20 cellular contexts compared by ENCODE assay signal in genomic region chr1:169608231-169608630, GRCh38. TPM values are rescaled to one million over a fixed set of nuclear protein-coding genes. Genes with fewer than 3 reads are reported as not detected.
A peak's percentile ranks its signal among the peaks of the same experiment; 100 is the strongest.
DNase-seq lines count a peak whose midpoint lies in the region; ATAC-seq and TF ChIP-seq lines count a peak whose summit lies in the region.
"Had no signal": no experiment of that assay in that cellular context is flagged by ENCODE, and none has a peak within 500 bp of the region (broad histone marks: within the 10 kb centered on the region; RNA-seq: fewer than 3 reads in every experiment).

No MANE protein-coding gene starts in this region.

- no peak overlapping the region for H3K4me2 ChIP-seq in GM23338

- no peaks in the 10 kb centered on the region for H3K27me3 Mint-ChIP-seq in CD8-positive, alpha-beta T cell (ENCODE audit: low read depth)
- no peaks in the 10 kb centered on the region for H3K27me3 Mint-ChIP-seq in GM23338 (ENCODE audit: insufficient read depth, low read depth, poor library complexity)
- no peaks in the 10 kb centered on the region for H3K27me3 Mint-ChIP-seq in activated T-cell treated with anti-CD3 and anti-CD28 coated beads, Interleukin-2, amount 50 U/mL, for 4 hours (ENCODE audit: low read depth)
- H3K27me3 Mint-ChIP-seq: IgD-negative memory B cell had no signal

- no peak overlapping the region for H3K27ac ChIP-seq in CD8-positive, alpha-beta T cell (ENCODE audit: low read depth, low read length)
- no peak overlapping the region for H3K27ac ChIP-seq in lower lobe of right lung
- no peak overlapping the region for H3K27ac ChIP-seq in GM23338 (ENCODE audit: low read depth)
- H3K27ac ChIP-seq: C4-2B had no signal

- H4K20me1 ChIP-seq in GM23338 (replicated peaks; ENCODE audit: insufficient read depth): no peaks in the 10 kb centered on the region

- H3F3A ChIP-seq in GM23338 (replicated peaks; ENCODE audit: low read depth): no peaks in the 10 kb centered on the region

- CTCF ChIA-PET in CD8-positive, alpha-beta T cell (lab: Charles Lee): interaction anchor here (8.1 kb wide), 1 partner anchor 84 kb away, joined by 170 read pairs; no protein-coding TSS in a partner anchor

- H3K36me3 Mint-ChIP-seq in CD8-positive, alpha-beta T cell: no peaks in the 10 kb centered on the region
- H3K36me3 Mint-ChIP-seq in GM23338 (ENCODE audit: low read depth): no peaks in the 10 kb centered on the region
- peaks cover 2% of the 10 kb centered on the region for H3K36me3 Mint-ChIP-seq in activated T-cell treated with anti-CD3 and anti-CD28 coated beads, Interleukin-2, amount 50 U/mL, for 4 hours (ENCODE audit: insufficient read depth)
- H3K36me3 Mint-ChIP-seq: IgD-negative memory B cell had no signal

- H3K9me2 ChIP-seq in GM23338 (ENCODE audit: insufficient read depth): no peaks in the 10 kb centered on the region

- H3K9me3 ChIP-seq in CD8-positive, alpha-beta T cell (ENCODE audit: low read length): no peaks in the 10 kb centered on the region
- no peaks in the 10 kb centered on the region for H3K9me3 ChIP-seq in lower lobe of right lung
- H3K9me3 ChIP-seq: Caco-2 had no signal

- intact Hi-C loops in CD8-positive, alpha-beta T cell (cut with DNase I, micrococcal nuclease): no loop called here
- intact Hi-C loops in lower lobe of right lung (cut with DNase I): no loop called here

- no peak overlapping the region for H2AFZ ChIP-seq in GM23338

- H3K27ac Mint-ChIP-seq in CD8-positive, alpha-beta T cell: peak overlapping the region; percentile 10
- H3K27ac Mint-ChIP-seq in GM23338: no peak overlapping the region
- H3K27ac Mint-ChIP-seq: HFFc6, IgD-negative memory B cell had no signal

- H3K4me3 ChIP-seq in CD8-positive, alpha-beta T cell (ENCODE audit: low read depth, low read length): no peak overlapping the region
- H3K4me3 ChIP-seq in lower lobe of right lung (no peak overlapping the region), GM23338 (no peak overlapping the region)

- H3K27me3 ChIP-seq in CD8-positive, alpha-beta T cell (ENCODE audit: insufficient read depth, low read length): no peaks in the 10 kb centered on the region
- H3K27me3 ChIP-seq in lower lobe of right lung (ENCODE audit: low read depth) (no peaks in the 10 kb centered on the region), GM23338 (ENCODE audit: insufficient read depth) (no peaks in the 10 kb centered on the region)

- no peak for TF ChIP-seq CTCF in CD8-positive, alpha-beta T cell (IDR thresholded peaks at IDR 0.05)
- TF ChIP-seq CTCF in lower lobe of right lung (IDR thresholded peaks at IDR 0.05) (no peak), GM23338 (conservative IDR thresholded peaks at IDR 0.05; ENCODE audit: low read depth in 2 of 2) (no peak)

- no peaks in the 10 kb centered on the region for H3K36me3 ChIP-seq in CD8-positive, alpha-beta T cell (ENCODE audit: insufficient read depth, low read length)
- no peaks in the 10 kb centered on the region for H3K36me3 ChIP-seq in lower lobe of right lung
- H3K36me3 ChIP-seq in GM23338 (ENCODE audit: insufficient read depth): no peaks in the 10 kb centered on the region

- DNase-seq in CD1c-positive myeloid dendritic cell (ENCODE audit: extremely low spot score) (peak; percentile 80), lower lobe of right lung (peak; percentile 41), GM23338 (ENCODE audit: low spot score) (no peak)
- DNase-seq in CD8-positive, alpha-beta T cell: no peak
- no peak for DNase-seq in activated T-cell treated with anti-CD3 and anti-CD28 coated beads, Interleukin-2, amount 50 U/mL, for 4 hours
- DNase-seq: ACHN, Caco-2, DMS79, GDM1, GOT3, H7, HFFc6, KBM-7 had no signal

- POLR2A ChIA-PET in CD8-positive, alpha-beta T cell (lab: Charles Lee): no interaction called here

- H3K4me1 Mint-ChIP-seq in CD8-positive, alpha-beta T cell (ENCODE audit: low read depth): peaks cover 37% of the 10 kb centered on the region
- no peaks in the 10 kb centered on the region for H3K4me1 Mint-ChIP-seq in GM23338
- H3K4me1 Mint-ChIP-seq in activated T-cell treated with anti-CD3 and anti-CD28 coated beads, Interleukin-2, amount 50 U/mL, for 4 hours (ENCODE audit: low read depth): peaks cover 32% of the 10 kb centered on the region

- no peak for ATAC-seq in CD8-positive, alpha-beta T cell
- ATAC-seq in lower lobe of right lung (peak in 1 of 2 donors; percentile 32), GM23338 (no peak), HG02571 (IDR thresholded peaks at IDR 0.05; ENCODE audit: unreplicated experiment) (no peak)
- no peak for ATAC-seq in activated T-cell treated with anti-CD3 and anti-CD28 coated beads, Interleukin-2, amount 50 U/mL, for 4 hours
- ATAC-seq: HCT116, HepG2 had no signal

- no peak overlapping the region for H3K4me3 Mint-ChIP-seq in CD8-positive, alpha-beta T cell
- no peak overlapping the region for H3K4me3 Mint-ChIP-seq in GM23338
- H3K4me3 Mint-ChIP-seq in activated T-cell treated with anti-CD3 and anti-CD28 coated beads, Interleukin-2, amount 50 U/mL, for 4 hours: no peak overlapping the region
- H3K4me3 Mint-ChIP-seq: HFFc6, IgD-negative memory B cell had no signal

- H3K9me3 Mint-ChIP-seq in CD8-positive, alpha-beta T cell: peaks cover 2% of the 10 kb centered on the region
- no peaks in the 10 kb centered on the region for H3K9me3 Mint-ChIP-seq in GM23338
- H3K9me3 Mint-ChIP-seq in activated T-cell treated with anti-CD3 and anti-CD28 coated beads, Interleukin-2, amount 50 U/mL, for 4 hours: no peaks in the 10 kb centered on the region
- H3K9me3 Mint-ChIP-seq: HFFc6, IgD-negative memory B cell had no signal

- H3K79me2 ChIP-seq in GM23338 (replicated peaks; ENCODE audit: insufficient read depth): no peaks in the 10 kb centered on the region

- peaks cover 31% of the 10 kb centered on the region for H3K4me1 ChIP-seq in CD8-positive, alpha-beta T cell (ENCODE audit: insufficient read depth, low read length)
- H3K4me1 ChIP-seq in lower lobe of right lung (peaks cover 30% of the 10 kb centered on the region), GM23338 (ENCODE audit: insufficient read depth) (no peaks in the 10 kb centered on the region)
- H3K4me1 ChIP-seq: Caco-2 had no signal

TF ChIP-seq in GM23338, 12 proteins besides CTCF, POLR2A, EP300 and RAD21 (continues in another document):
- TF ChIP-seq NANOG (IDR thresholded peaks at IDR 0.05; ENCODE audit: borderline replicate concordance) (no peak), POLR2AphosphoS5 (IDR thresholded peaks at IDR 0.05; ENCODE audit: low read depth) (no peak), EZH2phosphoT487 (IDR thresholded peaks at IDR 0.05; ENCODE audit: unreplicated experiment) (no peak), ZNF331 (CRISPR knock-in tag; IDR thresholded peaks at IDR 0.05; ENCODE audit: low read depth) (no peak), ZNF114 (CRISPR knock-in tag; IDR thresholded peaks at IDR 0.05) (no peak), REST (IDR thresholded peaks at IDR 0.05; ENCODE audit: unreplicated experiment) (no peak)

RNA-seq across cellular contexts. Expression of gene SELP, which starts 21.7 kb away (rescaled TPM):
- total RNA-seq in CD8-positive, alpha-beta T cell: under 1 TPM; 0.43 to 0.81 TPM
- 21.4 TPM for total RNA-seq in lower lobe of right lung
- total RNA-seq in GM23338 (2014; rRNA removed; shearing (Covaris generic)): not detected in 2 replicates
- polyA plus RNA-seq in GM23338 (2016; fragmentation: Nextera tagmentation; extraction: Ambion mirVana): not detected in 2 replicates
- total RNA-seq in activated T-cell treated with anti-CD3 and anti-CD28 coated beads, Interleukin-2, amount 50 U/mL, for 4 hours: under 1 TPM; 0.35 to 0.48 (median 0.40) TPM
- total RNA-seq: Caco-2, Daoy, H7, HepG2, HFFc6 had no signal
- polyA plus RNA-seq: BJ had no signal

RNA-seq across cellular contexts. Expression of gene F5, which starts 21.9 kb away (rescaled TPM):
- under 1 TPM; 0.28 to 0.30 TPM for total RNA-seq in CD8-positive, alpha-beta T cell
- 4.2 TPM for total RNA-seq in lower lobe of right lung
- not detected in 2 replicates for total RNA-seq in GM23338 (2014; rRNA removed; shearing (Covaris generic))
- 0.10 and 0.16 TPM in 2 replicates for polyA plus RNA-seq in GM23338 (2016; fragmentation: Nextera tagmentation; extraction: Ambion mirVana)
- total RNA-seq in activated T-cell treated with anti-CD3 and anti-CD28 coated beads, Interleukin-2, amount 50 U/mL, for 4 hours: 100 to 1,000 TPM in 2 of 3 donors, 10 to 100 TPM in 1; 69.1 to 151 (median 149) TPM
- total RNA-seq: Daoy, H7, HFFc6 had no signal
- polyA plus RNA-seq: BJ had no signal

Comparison
In these comparisons a context has a peak if more than half of its experiments do, and no peak if none do; other contexts are left out.
1. DNase-seq: peak in CD1c-positive myeloid dendritic cell (single experiment) and lower lobe of right lung (single experiment); none in CD8-positive, alpha-beta T cell (0 of 7), GM23338 (single experiment) and activated T-cell treated with anti-CD3 and anti-CD28 coated beads, Interleukin-2, amount 50 U/mL, for 4 hours (single experiment).
2. RNA of gene SELP, which starts 21.7 kb away (total RNA-seq): 21.4 TPM in lower lobe of right lung (single experiment); 0.43 to 0.81 TPM in CD8-positive, alpha-beta T cell, 0.35 to 0.48 TPM in activated T-cell treated with anti-CD3 and anti-CD28 coated beads, Interleukin-2, amount 50 U/mL, for 4 hours and not detected in GM23338; every median in the first group is over 10 times any median in the second.
3. RNA of gene F5, which starts 21.9 kb away (total RNA-seq): 69.1 to 151 TPM in activated T-cell treated with anti-CD3 and anti-CD28 coated beads, Interleukin-2, amount 50 U/mL, for 4 hours; 4.2 TPM in lower lobe of right lung (single experiment), 0.28 to 0.30 TPM in CD8-positive, alpha-beta T cell and not detected in GM23338; every median in the first group is over 10 times any median in the second.